Comparison of ENCODE assay signal across 1 cellular context in genomic region chr2:28613181-28613580, GRCh38.
TF ChIP-seq lines count a peak whose summit lies in the region.

No MANE protein-coding gene starts in this region.

TF ChIP-seq in HepG2, 621 proteins besides CTCF, POLR2A, EP300 and RAD21:
- no peak for TF ChIP-seq ZNF143 (CRISPR knock-in tag; IDR thresholded peaks at IDR 0.05)
- TF ChIP-seq GMEB2 (CRISPR knock-in tag; IDR thresholded peaks at IDR 0.05; ENCODE audit: low read depth): no peak
- no peak for TF ChIP-seq ZNF281 (CRISPR knock-in tag; IDR thresholded peaks at IDR 0.05; ENCODE audit: borderline replicate concordance)
- TF ChIP-seq ZBTB4 (CRISPR knock-in tag; IDR thresholded peaks at IDR 0.05; ENCODE audit: borderline replicate concordance): no peak
- TF ChIP-seq SMARCC2 (IDR thresholded peaks at IDR 0.05): no peak
- no peak for TF ChIP-seq SNAPC2 (CRISPR knock-in tag; IDR thresholded peaks at IDR 0.05)
- no peak for TF ChIP-seq ZBTB38 (CRISPR knock-in tag; IDR thresholded peaks at IDR 0.05)
- no peak for TF ChIP-seq FOXK1 (CRISPR knock-in tag; IDR thresholded peaks at IDR 0.05; ENCODE audit: borderline replicate concordance, low read depth)
- TF ChIP-seq ZMYM3 (CRISPR knock-in tag; IDR thresholded peaks at IDR 0.05): no peak
- TF ChIP-seq HMG20A (CRISPR knock-in tag; IDR thresholded peaks at IDR 0.05; ENCODE audit: borderline replicate concordance): no peak
- no peak for TF ChIP-seq TRAFD1 (CRISPR knock-in tag; IDR thresholded peaks at IDR 0.05; ENCODE audit: borderline replicate concordance)
